18 cellular contexts compared by ENCODE assay signal in the genomic region with DNA sequence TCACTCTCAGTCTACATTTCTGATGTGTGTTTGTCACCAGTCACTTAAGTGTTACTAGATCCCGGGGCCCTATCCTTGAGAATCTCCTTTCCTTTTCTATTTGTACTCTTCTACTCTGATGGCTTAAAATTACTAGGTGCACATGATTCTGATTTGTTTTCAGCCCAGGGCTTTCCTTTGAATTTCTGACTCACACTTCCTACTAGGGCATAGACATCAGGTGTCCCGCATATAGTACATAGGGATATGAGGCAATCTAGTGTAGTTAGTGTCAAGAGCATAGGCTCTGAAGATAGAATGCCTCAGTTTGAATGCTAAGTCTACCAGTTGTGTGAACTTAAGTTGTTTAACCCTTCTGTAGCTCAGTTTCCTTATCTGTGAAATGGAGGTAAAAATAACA. TPM values are rescaled to one million over a fixed set of nuclear protein-coding genes. Genes with fewer than 3 reads are reported as not detected.
DNase-seq lines count a peak whose midpoint lies in the region; ATAC-seq and TF ChIP-seq lines count a peak whose summit lies in the region.
"Had no signal": no experiment of that assay in that cellular context is flagged by ENCODE, and none has a peak within 500 bp of the region (broad histone marks: within the 10 kb centered on the region; RNA-seq: fewer than 3 reads in every experiment).

No MANE protein-coding gene starts in this region.

- peak overlapping the region; percentile 24 for H3K4me3 Mint-ChIP-seq in activated CD4-positive, alpha-beta T cell treated with anti-CD3 and anti-CD28 coated beads, Interleukin-2, amount 10 ng/mL, durations not matched to agents 24 days and 14 days
- H3K4me3 Mint-ChIP-seq in stimulated activated effector memory CD8-positive, alpha-beta T cell treated with anti-CD3 and anti-CD28 coated beads, Interleukin-12 subunit alpha, Interleukin-12 subunit beta, amount 100 ng/mL, for 72 hours = no peak overlapping the region
- H3K4me3 Mint-ChIP-seq: CD4-positive, alpha-beta memory T cell had no signal

- peak; percentile 67 for ATAC-seq in stimulated activated effector memory CD8-positive, alpha-beta T cell treated with anti-CD3 and anti-CD28 coated beads, Interleukin-12 subunit alpha, Interleukin-12 subunit beta, amount 100 ng/mL, for 72 hours

- DNase-seq in activated CD4-positive, alpha-beta T cell treated with anti-CD3 and anti-CD28 coated beads, Interleukin-2, amount 10 ng/mL, durations not matched to agents 24 days and 14 days = no peak
- DNase-seq in activated CD4-positive, alpha-beta T cell treated with anti-CD3 and anti-CD28 coated beads for 1 hour = no peak
- peak; percentile 12 for DNase-seq in RKO (ENCODE audit: low spot score)
- peak; percentile 69 for DNase-seq in epithelial cell of esophagus (ENCODE audit: low read depth)
- DNase-seq in stimulated activated effector memory CD8-positive, alpha-beta T cell treated with anti-CD3 and anti-CD28 coated beads, Interleukin-12 subunit alpha, Interleukin-12 subunit beta, amount 100 ng/mL, for 72 hours (ENCODE audit: low spot score in 2 of 2) = no peak
- no peak for DNase-seq in effector CD4-positive, alpha-beta T cell
- DNase-seq in stimulated activated CD4-positive, alpha-beta T cell treated with anti-CD3 and anti-CD28 coated beads, Interleukin-2, amount 100 ng/mL, for 48 hours = no peak
- no peak for DNase-seq in amniotic stem cell (lab: John Stamatoyannopoulos, UW)
- DNase-seq: CD4-positive, alpha-beta memory T cell; cerebellar nuclear complex; GDM1; hypothalamus; left ventricle myocardium inferior; NCI-H1694 treated with DMSO at 0.1 percent for 48 hours; NCI-H774; RPMI8226; stimulated activated CD8-positive, alpha-beta memory T cell treated with anti-CD3 and anti-CD28 coated beads, Interleukin-4, amount 100 ng/mL, for 48 hours had no signal

- no peak overlapping the region for H3K4me3 ChIP-seq in epithelial cell of esophagus (ENCODE audit: low read length)
- H3K4me3 ChIP-seq: left ventricle myocardium inferior had no signal

- intact Hi-C loops in activated CD4-positive, alpha-beta T cell treated with anti-CD3 and anti-CD28 coated beads, Interleukin-2, amount 10 ng/mL, durations not matched to agents 24 days and 14 days (cut with micrococcal nuclease) = no loop called here

- peaks cover 3% of the 10 kb centered on the region for H3K9me3 Mint-ChIP-seq in activated CD4-positive, alpha-beta T cell treated with anti-CD3 and anti-CD28 coated beads, Interleukin-2, amount 10 ng/mL, durations not matched to agents 24 days and 14 days
- H3K9me3 Mint-ChIP-seq in stimulated activated effector memory CD8-positive, alpha-beta T cell treated with anti-CD3 and anti-CD28 coated beads, Interleukin-12 subunit alpha, Interleukin-12 subunit beta, amount 100 ng/mL, for 72 hours = no peaks in the 10 kb centered on the region
- H3K9me3 Mint-ChIP-seq: CD4-positive, alpha-beta memory T cell had no signal

- no peak for TF ChIP-seq CTCF in epithelial cell of esophagus (IDR thresholded peaks at IDR 0.05; ENCODE audit: insufficient read depth, low read depth, low read length, missing control alignments)

- H3K4me1 Mint-ChIP-seq in activated CD4-positive, alpha-beta T cell treated with anti-CD3 and anti-CD28 coated beads, Interleukin-2, amount 10 ng/mL, durations not matched to agents 24 days and 14 days = peaks cover 17% of the 10 kb centered on the region
- peaks cover 7% of the 10 kb centered on the region for H3K4me1 Mint-ChIP-seq in stimulated activated effector memory CD8-positive, alpha-beta T cell treated with anti-CD3 and anti-CD28 coated beads, Interleukin-12 subunit alpha, Interleukin-12 subunit beta, amount 100 ng/mL, for 72 hours
- H3K4me1 Mint-ChIP-seq: CD4-positive, alpha-beta memory T cell had no signal

- peaks cover 2% of the 10 kb centered on the region for H3K36me3 Mint-ChIP-seq in activated CD4-positive, alpha-beta T cell treated with anti-CD3 and anti-CD28 coated beads, Interleukin-2, amount 10 ng/mL, durations not matched to agents 24 days and 14 days (ENCODE audit: low read depth)
- no peaks in the 10 kb centered on the region for H3K36me3 Mint-ChIP-seq in stimulated activated effector memory CD8-positive, alpha-beta T cell treated with anti-CD3 and anti-CD28 coated beads, Interleukin-12 subunit alpha, Interleukin-12 subunit beta, amount 100 ng/mL, for 72 hours
- H3K36me3 Mint-ChIP-seq: CD4-positive, alpha-beta memory T cell had no signal

- H3K27me3 Mint-ChIP-seq in activated CD4-positive, alpha-beta T cell treated with anti-CD3 and anti-CD28 coated beads, Interleukin-2, amount 10 ng/mL, durations not matched to agents 24 days and 14 days = no peaks in the 10 kb centered on the region
- H3K27me3 Mint-ChIP-seq: CD4-positive, alpha-beta memory T cell had no signal

- H3K27ac Mint-ChIP-seq in activated CD4-positive, alpha-beta T cell treated with anti-CD3 and anti-CD28 coated beads, Interleukin-2, amount 10 ng/mL, durations not matched to agents 24 days and 14 days = peak overlapping the region; percentile 35
- H3K27ac Mint-ChIP-seq in stimulated activated effector memory CD8-positive, alpha-beta T cell treated with anti-CD3 and anti-CD28 coated beads, Interleukin-12 subunit alpha, Interleukin-12 subunit beta, amount 100 ng/mL, for 72 hours = no peak overlapping the region

RNA-seq across cellular contexts. Expression of a gene that starts 49.4 kb away (rescaled TPM):
- 53.4 and 56.5 TPM in 2 replicates for total RNA-seq in activated CD4-positive, alpha-beta T cell treated with anti-CD3 and anti-CD28 coated beads, Interleukin-2, amount 10 ng/mL, durations not matched to agents 24 days and 14 days
- total RNA-seq: A673 had no signal

Comparison
In these comparisons a context has a peak if more than half of its experiments do, and no peak if none do; other contexts are left out.
1. DNase-seq: peak in RKO (single experiment) and epithelial cell of esophagus (single experiment); none in activated CD4-positive, alpha-beta T cell treated with anti-CD3 and anti-CD28 coated beads, Interleukin-2, amount 10 ng/mL, durations not matched to agents 24 days and 14 days (single experiment), activated CD4-positive, alpha-beta T cell treated with anti-CD3 and anti-CD28 coated beads for 1 hour (single experiment), stimulated activated effector memory CD8-positive, alpha-beta T cell treated with anti-CD3 and anti-CD28 coated beads, Interleukin-12 subunit alpha, Interleukin-12 subunit beta, amount 100 ng/mL, for 72 hours (0 of 2), effector CD4-positive, alpha-beta T cell (single experiment), stimulated activated CD4-positive, alpha-beta T cell treated with anti-CD3 and anti-CD28 coated beads, Interleukin-2, amount 100 ng/mL, for 48 hours (0 of 2) and amniotic stem cell (single experiment).